8 cellular contexts compared by ENCODE assay signal in genomic region chr19:17389957-17390664, GRCh38. TPM values are rescaled to one million over a fixed set of nuclear protein-coding genes. Genes with fewer than 3 reads are reported as not detected.
A peak's percentile ranks its signal among the peaks of the same experiment; 100 is the strongest.
DNase-seq lines count a peak whose midpoint lies in the region; ATAC-seq and TF ChIP-seq lines count a peak whose summit lies in the region.

No MANE protein-coding gene starts in this region.

- H3K4me1 ChIP-seq in HAP-1 (peaks cover 6% of the 10 kb centered on the region), gastroesophageal sphincter (peaks cover 0 to 37% (median 7%) of the 10 kb centered on the region in 3 donors), skeletal muscle tissue (ENCODE audit: control insufficient read depth in 3 of 3, insufficient read depth in 3 of 3, low read length in 3 of 3) (peaks cover 11 to 23% (median 19%) of the 10 kb centered on the region in 3 donors)

- peak overlapping the region; percentile 81 for H3K4me3 Mint-ChIP-seq in activated CD4-positive, alpha-beta memory T cell treated with anti-CD3 and anti-CD28 coated beads for 36 hours

- in situ Hi-C loops in HAP-1 (cut with MboI; ENCODE audit: low sequenced_read_pairs): no loop called here

- TF ChIP-seq EP300 in gastroesophageal sphincter (IDR thresholded peaks at IDR 0.05): no peak

- CTCF ChIA-PET in activated CD4-positive, alpha-beta memory T cell treated with anti-CD3 and anti-CD28 coated beads for 36 hours (lab: Charles Lee): interaction anchor here (0.6 to 3.0 kb wide), 9 partner anchors 11 to 206 kb away, joined by 3 to 11 read pairs (median 3); partner anchors contain the start of gene MVB12A

- H3K4me3 ChIP-seq in HAP-1 (peak overlapping the region; percentile 30), gastroesophageal sphincter (peak overlapping the region; percentile 11 to 49), skeletal muscle tissue (ENCODE audit: low read length in 3 of 3) (peak overlapping the region; percentile 65 to 73 (median 68))

- peaks cover 23% of the 10 kb centered on the region for H3K4me1 Mint-ChIP-seq in activated CD4-positive, alpha-beta memory T cell treated with anti-CD3 and anti-CD28 coated beads for 36 hours (ENCODE audit: low read depth)

- no peak for TF ChIP-seq CTCF in gastroesophageal sphincter (IDR thresholded peaks at IDR 0.05)

- WGBS in gastroesophageal sphincter (ENCODE audit: low coverage in 1 of 2), 2 donors: 57% methylated on average over 3 of the region's 37 CpGs; no CpG with 5 or more reads in 1 of the 2 donors

- ATAC-seq in gastroesophageal sphincter (no peak), HG03025 (IDR thresholded peaks at IDR 0.05; ENCODE audit: low FRiP score, unreplicated experiment) (no peak), HG02852 (IDR thresholded peaks at IDR 0.05; ENCODE audit: unreplicated experiment) (no peak), HG02571 (IDR thresholded peaks at IDR 0.05; ENCODE audit: unreplicated experiment) (no peak)

- H3K36me3 ChIP-seq in HAP-1 (replicated peaks) (peaks cover 6% of the 10 kb centered on the region), gastroesophageal sphincter (no peaks in the 10 kb centered on the region), skeletal muscle tissue (ENCODE audit: control insufficient read depth in 3 of 3, insufficient read depth in 3 of 3, low read length in 3 of 3) (no peaks in the 10 kb centered on the region)

- H3K9ac ChIP-seq in skeletal muscle tissue (ENCODE audit: low read depth in 1 of 3, low read length in 3 of 3): peak overlapping the region in 2 of 3 donors; percentile 54 to 62

- H3K27me3 Mint-ChIP-seq in activated CD4-positive, alpha-beta memory T cell treated with anti-CD3 and anti-CD28 coated beads for 36 hours: no peaks in the 10 kb centered on the region

- POLR2A ChIA-PET in activated CD4-positive, alpha-beta memory T cell treated with anti-CD3 and anti-CD28 coated beads for 36 hours (lab: Charles Lee): no interaction called here

- H3K27me3 ChIP-seq in HAP-1 (ENCODE audit: low read depth): no peaks in the 10 kb centered on the region
- peaks cover 64% of the 10 kb centered on the region for H3K27me3 ChIP-seq in gastroesophageal sphincter
- peaks cover 7 to 42% (median 22%) of the 10 kb centered on the region in 3 donors for H3K27me3 ChIP-seq in skeletal muscle tissue (ENCODE audit: control insufficient read depth in 3 of 3, insufficient read depth in 3 of 3, low read length in 3 of 3)

- H3K36me3 Mint-ChIP-seq in activated CD4-positive, alpha-beta memory T cell treated with anti-CD3 and anti-CD28 coated beads for 36 hours: no peaks in the 10 kb centered on the region

- H3K9me3 Mint-ChIP-seq in activated CD4-positive, alpha-beta memory T cell treated with anti-CD3 and anti-CD28 coated beads for 36 hours: no peaks in the 10 kb centered on the region

- H3K9me3 ChIP-seq in HAP-1: peaks cover 14% of the 10 kb centered on the region
- H3K9me3 ChIP-seq in gastroesophageal sphincter: peaks cover 0 to 15% (median 0%) of the 10 kb centered on the region in 3 donors
- no peaks in the 10 kb centered on the region for H3K9me3 ChIP-seq in skeletal muscle tissue (ENCODE audit: control insufficient read depth in 3 of 3, low read length in 3 of 3)

- H3K27ac Mint-ChIP-seq in activated CD4-positive, alpha-beta memory T cell treated with anti-CD3 and anti-CD28 coated beads for 36 hours: no peak overlapping the region

- DNase-seq in HAP-1 (ENCODE audit: low spot score in 2 of 2) (no peak), occipital lobe (lab: John Stamatoyannopoulos, UW) (no peak)
- DNase-seq in activated CD4-positive, alpha-beta memory T cell treated with anti-CD3 and anti-CD28 coated beads for 36 hours: no peak

- TF ChIP-seq POLR2A in gastroesophageal sphincter (IDR thresholded peaks at IDR 0.05): no peak

- intact Hi-C loops in activated CD4-positive, alpha-beta memory T cell treated with anti-CD3 and anti-CD28 coated beads for 36 hours (cut with micrococcal nuclease): loop anchor here (2.0 kb wide), 1 partner anchor 55 kb away; the partner anchor contains the start of gene ANO8

- H3K27ac ChIP-seq in gastroesophageal sphincter: peak overlapping the region in 1 of 4 donors; percentile 23
- no peak overlapping the region for H3K27ac ChIP-seq in skeletal muscle tissue (ENCODE audit: low read depth, low read length)

RNA-seq across cellular contexts. Expression of gene CCDC194, which starts 3.9 kb away (rescaled TPM):
- 1 to 10 TPM; 1.4 to 2.3 TPM for total RNA-seq in activated CD4-positive, alpha-beta memory T cell treated with anti-CD3 and anti-CD28 coated beads for 36 hours
- total RNA-seq in gastroesophageal sphincter: not detected
- total RNA-seq in skeletal muscle tissue: not detected
- total RNA-seq in occipital lobe: not detected

RNA-seq across cellular contexts. Expression of gene PLVAP, which starts 13.0 kb away (rescaled TPM):
- under 1 TPM in 1 of 2 experiments, not detected in 1; 0.14 TPM for total RNA-seq in activated CD4-positive, alpha-beta memory T cell treated with anti-CD3 and anti-CD28 coated beads for 36 hours
- total RNA-seq in gastroesophageal sphincter (100 to 1,000 TPM in 1 of 4 donors, 10 to 100 TPM in 3; 41.4 to 110 (median 67.9) TPM), skeletal muscle tissue (12.5 TPM), occipital lobe (0.94 TPM)

RNA-seq across cellular contexts. Expression of gene BST2, which starts 15.3 kb away (rescaled TPM):
- 100 to 1,000 TPM; 156 to 164 TPM for total RNA-seq in activated CD4-positive, alpha-beta memory T cell treated with anti-CD3 and anti-CD28 coated beads for 36 hours
- 100 to 1,000 TPM in 1 of 4 donors, 10 to 100 TPM in 3; 36.6 to 196 (median 40.7) TPM for total RNA-seq in gastroesophageal sphincter
- total RNA-seq in skeletal muscle tissue: 11.5 TPM
- total RNA-seq in occipital lobe: 3.3 TPM

RNA-seq across cellular contexts. Expression of gene MVB12A, which starts 29.7 kb away (rescaled TPM):
- total RNA-seq in activated CD4-positive, alpha-beta memory T cell treated with anti-CD3 and anti-CD28 coated beads for 36 hours: 10 to 100 TPM; 36.5 to 42.4 TPM
- total RNA-seq in gastroesophageal sphincter (10 to 100 TPM; 30.8 to 44.7 (median 37.7) TPM), skeletal muscle tissue (21.9 TPM), occipital lobe (19.3 TPM)

RNA-seq across cellular contexts. Expression of gene GTPBP3, which starts 52.8 kb away (rescaled TPM):
- total RNA-seq in activated CD4-positive, alpha-beta memory T cell treated with anti-CD3 and anti-CD28 coated beads for 36 hours: 10 to 100 TPM; 37.7 to 41.4 TPM
- total RNA-seq in gastroesophageal sphincter (10 to 100 TPM in 3 of 4 donors, 1 to 10 TPM in 1; 9.3 to 20.2 (median 15.6) TPM), skeletal muscle tissue (4.7 TPM), occipital lobe (23.2 TPM)
